Comparison of ENCODE assay signal across 9 cellular contexts in the genomic region with DNA sequence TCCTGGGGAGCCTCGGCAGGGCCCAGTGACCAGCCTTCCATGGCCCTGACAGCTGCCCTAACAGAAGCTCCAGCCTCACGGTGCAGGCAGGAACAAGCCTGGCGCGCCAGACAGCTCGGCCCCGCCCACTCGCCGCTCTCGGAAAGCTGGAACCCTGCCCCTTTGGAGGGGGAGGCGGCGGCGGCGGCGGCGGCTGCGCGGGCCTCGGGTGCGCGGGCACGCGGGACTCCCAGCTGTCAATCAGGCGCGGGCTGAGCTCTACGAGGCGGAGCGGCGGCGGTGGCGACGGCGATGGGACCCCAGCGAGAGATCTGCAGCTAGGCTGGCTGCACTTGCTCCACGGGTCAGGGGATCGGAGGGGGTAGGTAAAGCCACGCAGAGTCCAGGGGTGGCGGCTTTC. TPM values are rescaled to one million over a fixed set of nuclear protein-coding genes. Genes with fewer than 3 reads are reported as not detected.
DNase-seq lines count a peak whose midpoint lies in the region; ATAC-seq, FAIRE-seq and TF ChIP-seq lines count a peak whose summit lies in the region.
"Had no signal": no experiment of that assay in that cellular context is flagged by ENCODE, and none has a peak within 500 bp of the region (broad histone marks: within the 10 kb centered on the region; RNA-seq: fewer than 3 reads in every experiment).

A gene with protein sequence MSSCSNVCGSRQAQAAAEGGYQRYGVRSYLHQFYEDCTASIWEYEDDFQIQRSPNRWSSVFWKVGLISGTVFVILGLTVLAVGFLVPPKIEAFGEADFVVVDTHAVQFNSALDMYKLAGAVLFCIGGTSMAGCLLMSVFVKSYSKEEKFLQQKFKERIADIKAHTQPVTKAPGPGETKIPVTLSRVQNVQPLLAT (plus strand): TSS at position 236 of the 400 bp plus-strand sequence. CDS start 8,113 bp downstream, outside the sequence.

- H3K9me3 ChIP-seq in HAP-1: no peaks in the 10 kb centered on the region
- H3K9me3 ChIP-seq: heart right ventricle had no signal

- no peaks in the 10 kb centered on the region for H3K4me1 ChIP-seq in HAP-1
- H3K4me1 ChIP-seq: heart right ventricle had no signal

- H3K36me3 ChIP-seq in HAP-1 (replicated peaks): no peaks in the 10 kb centered on the region
- H3K36me3 ChIP-seq: heart right ventricle had no signal

- H3K27me3 ChIP-seq in HAP-1 (ENCODE audit: low read depth): no peaks in the 10 kb centered on the region

- FAIRE-seq in GM12892 (lab: Jason Lieb, UNC): no peak

- ATAC-seq in GM19455 (IDR thresholded peaks at IDR 0.05; ENCODE audit: unreplicated experiment): no peak

- DNase-seq in HAP-1 (ENCODE audit: low spot score in 2 of 2) (peak; percentile 5 to 64), NCI-H2196 (lab: John Stamatoyannopoulos, UW; ENCODE audit: unreplicated experiment) (peak; percentile 57), occipital lobe (lab: John Stamatoyannopoulos, UW) (peak; percentile 65), NOMO-1 (lab: John Stamatoyannopoulos, UW; ENCODE audit: unreplicated experiment in 2 of 2) (no peak), posterior vena cava (ENCODE audit: low spot score) (no peak), GM12892 (ENCODE audit: insufficient read length) (no peak)

- intact Hi-C loops in posterior vena cava (cut with DNase I): no loop called here

- in situ Hi-C loops in HAP-1 (cut with MboI; ENCODE audit: low sequenced_read_pairs): no loop called here

- TF ChIP-seq POLR2A in GM12892 (IDR thresholded peaks at IDR 0.05; ENCODE audit: low read depth, low read length): no peak

- H3K27ac ChIP-seq in cingulate gyrus (ENCODE audit: low read depth, low read length): peak within 1 kb of the TSS; percentile 14
- H3K27ac ChIP-seq: heart right ventricle had no signal

- H3K4me3 ChIP-seq in HAP-1: no peak within 1 kb of the TSS
- H3K4me3 ChIP-seq: heart right ventricle had no signal

RNA-seq across cellular contexts. Expression of the gene that starts here (rescaled TPM):
- 27.9 TPM for total RNA-seq in occipital lobe
- total RNA-seq in posterior vena cava: not detected
- not detected for polyA plus RNA-seq in GM12892 (2012; ENCODE audit: missing spikeins)
- total RNA-seq: heart right ventricle had no signal
- polyA plus RNA-seq: heart right ventricle had no signal

Comparison
In these comparisons a context has a peak if more than half of its experiments do, and no peak if none do; other contexts are left out.
1. RNA of the gene that starts here (total RNA-seq): 27.9 TPM in occipital lobe (single experiment); not detected in posterior vena cava; every median in the first group is over 10 times any median in the second.
2. DNase-seq: peak in HAP-1 (2 of 2), NCI-H2196 (single experiment) and occipital lobe (single experiment); none in NOMO-1 (0 of 2), posterior vena cava (single experiment) and GM12892 (single experiment).